In the genomic region with DNA sequence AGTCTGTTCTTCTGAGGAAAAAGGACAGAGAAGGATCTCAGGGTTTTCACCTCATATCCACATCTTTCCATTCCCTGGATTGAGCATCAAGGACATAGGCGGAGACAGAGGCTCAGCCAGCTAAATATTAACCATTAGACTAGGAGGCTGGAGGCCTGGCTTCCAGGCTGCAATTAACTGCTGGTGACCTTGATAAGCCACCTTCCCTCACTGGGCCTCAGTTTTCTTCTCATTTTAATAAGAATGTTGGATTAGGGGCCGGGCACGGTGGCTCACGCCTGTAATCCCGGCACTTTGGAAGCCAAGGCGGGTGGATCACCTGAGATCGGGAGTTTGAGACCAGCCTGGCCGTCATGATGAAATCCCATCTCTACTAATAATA, we compare ENCODE assay signal across 19 cellular contexts. TPM values are rescaled to one million over a fixed set of nuclear protein-coding genes. Genes with fewer than 3 reads are reported as not detected.
DNase-seq lines count a peak whose midpoint lies in the region; ATAC-seq and TF ChIP-seq lines count a peak whose summit lies in the region.
"Had no signal": no experiment of that assay in that cellular context is flagged by ENCODE, and none has a peak within 500 bp of the region (broad histone marks: within the 10 kb centered on the region; RNA-seq: fewer than 3 reads in every experiment).

No MANE protein-coding gene starts in this region.

- intact Hi-C loops in body of pancreas (cut with DNase I): loop anchor here (10.0 kb wide), 1 partner anchor 320 kb away; no protein-coding TSS in a partner anchor
- intact Hi-C loops in uterus (cut with DNase I; ENCODE audit: low total_unique reads): loop anchor here (10.0 kb wide), 1 partner anchor 320 kb away; no protein-coding TSS in a partner anchor

- H3K4me3 ChIP-seq in Peyer's patch (no peak overlapping the region), body of pancreas (no peak overlapping the region), uterus (no peak overlapping the region)
- H3K4me3 ChIP-seq: A549 had no signal

- TF ChIP-seq CTCF in Peyer's patch (IDR thresholded peaks at IDR 0.05): no peak
- no peak for TF ChIP-seq CTCF in body of pancreas (IDR thresholded peaks at IDR 0.05)
- no peak for TF ChIP-seq CTCF in progenitor cell of endocrine pancreas (IDR thresholded peaks at IDR 0.05; ENCODE audit: unreplicated experiment)
- no peak for TF ChIP-seq CTCF in uterus (IDR thresholded peaks at IDR 0.05)

- H3K27me3 Mint-ChIP-seq in progenitor cell of endocrine pancreas: no peaks in the 10 kb centered on the region

- H3K36me3 ChIP-seq in Peyer's patch (no peaks in the 10 kb centered on the region), body of pancreas (replicated peaks in 1 of 2; ENCODE audit: insufficient read depth in 1 of 2, low read depth in 2 of 2) (no peaks in the 10 kb centered on the region), uterus (no peaks in the 10 kb centered on the region)
- H3K36me3 ChIP-seq: BE2C had no signal

- H3K27ac ChIP-seq in Peyer's patch (peak overlapping the region in 2 of 4 donors; percentile 35 to 45), body of pancreas (peak overlapping the region in 2 of 4 donors; percentile 7 to 19), uterus (no peak overlapping the region)
- H3K27ac ChIP-seq: C4-2B, HL-60 had no signal

- WGBS in body of pancreas, 2 donors: 32 to 35% methylated on average over 8 of the region's 8 CpGs

- no peaks in the 10 kb centered on the region for H3K9me3 ChIP-seq in Peyer's patch
- no peaks in the 10 kb centered on the region for H3K9me3 ChIP-seq in body of pancreas
- H3K9me3 ChIP-seq in uterus: no peaks in the 10 kb centered on the region
- H3K9me3 ChIP-seq: A549, BE2C had no signal

- TF ChIP-seq POLR2A in Peyer's patch (IDR thresholded peaks at IDR 0.05) (no peak), body of pancreas (IDR thresholded peaks at IDR 0.05) (no peak), uterus (IDR thresholded peaks at IDR 0.05) (no peak)

- H3K4me1 Mint-ChIP-seq in progenitor cell of endocrine pancreas (ENCODE audit: low read depth): peaks cover 18% of the 10 kb centered on the region
- H3K4me1 Mint-ChIP-seq: CD4-positive, alpha-beta memory T cell had no signal

- peak; percentile 71 for ATAC-seq in body of pancreas
- ATAC-seq in left lobe of liver: peak; percentile 41
- no peak for ATAC-seq in GM18502 (IDR thresholded peaks at IDR 0.05; ENCODE audit: poor library complexity, unreplicated experiment)

- H3K4me3 Mint-ChIP-seq in progenitor cell of endocrine pancreas (ENCODE audit: low read depth): no peak overlapping the region
- H3K4me3 Mint-ChIP-seq: CD4-positive, alpha-beta memory T cell; HFFc6 had no signal

- H3K9me3 Mint-ChIP-seq in progenitor cell of endocrine pancreas (ENCODE audit: low read depth): no peaks in the 10 kb centered on the region
- H3K9me3 Mint-ChIP-seq: CD4-positive, alpha-beta memory T cell; HFFc6 had no signal

- H3K27me3 ChIP-seq in Peyer's patch (no peaks in the 10 kb centered on the region), body of pancreas (no peaks in the 10 kb centered on the region), uterus (no peaks in the 10 kb centered on the region)
- H3K27me3 ChIP-seq: BE2C had no signal

- peak overlapping the region; percentile 33 for H3K27ac Mint-ChIP-seq in progenitor cell of endocrine pancreas
- H3K27ac Mint-ChIP-seq: CD4-positive, alpha-beta memory T cell; HFFc6 had no signal

- DNase-seq in Peyer's patch (peak in 2 of 3 donors; percentile 59 to 60), body of pancreas (peak; percentile 23 to 51 (median 43)), left lobe of liver (ENCODE audit: low spot score) (no peak), progenitor cell of endocrine pancreas (ENCODE audit: low spot score, unreplicated experiment) (no peak), NCI-H2196 (lab: John Stamatoyannopoulos, UW; ENCODE audit: unreplicated experiment) (no peak), uterus (no peak)
- no peak for DNase-seq in NK-92 treated with Interleukin-12 subunit alpha and Interleukin-12 subunit beta, amount 100 ng/mL, for 24 hours (lab: John Stamatoyannopoulos, UW)
- DNase-seq: BE2C; CD4-positive, alpha-beta memory T cell; COR-L47; DMS153; GF-D8; HCEC 1CT; HFFc6; IMR-90 had no signal

- H3K36me3 Mint-ChIP-seq in progenitor cell of endocrine pancreas (ENCODE audit: insufficient read depth): no peaks in the 10 kb centered on the region
- H3K36me3 Mint-ChIP-seq: CD4-positive, alpha-beta memory T cell had no signal

- no peaks in the 10 kb centered on the region for H3K4me1 ChIP-seq in Peyer's patch
- H3K4me1 ChIP-seq in body of pancreas: peaks cover 10% of the 10 kb centered on the region
- H3K4me1 ChIP-seq in uterus: no peaks in the 10 kb centered on the region
- H3K4me1 ChIP-seq: BE2C had no signal

RNA-seq across cellular contexts. Expression of gene CNOT1, which starts 25.6 kb away (rescaled TPM):
- total RNA-seq in Peyer's patch (100 to 1,000 TPM; 165 to 211 (median 190) TPM), body of pancreas (10 to 100 TPM; 56.8 to 63.9 TPM), left lobe of liver (63.6 TPM), progenitor cell of endocrine pancreas (233 and 235 TPM in 2 replicates), uterus (100 to 1,000 TPM in 3 of 4 donors, 10 to 100 TPM in 1; 69.4 to 173 (median 151) TPM)

RNA-seq across cellular contexts. Expression of gene SLC38A7, which starts 29.4 kb away (rescaled TPM):
- total RNA-seq in Peyer's patch: 10 to 100 TPM; 12.8 to 35.5 (median 18.1) TPM
- total RNA-seq in body of pancreas: 1 to 10 TPM; 6.3 to 7.3 TPM
- 15.0 TPM for total RNA-seq in left lobe of liver
- 43.4 and 43.7 TPM in 2 replicates for total RNA-seq in progenitor cell of endocrine pancreas
- total RNA-seq in uterus: 10 to 100 TPM in 2 of 4 donors, 1 to 10 TPM in 2; 6.2 to 15.5 (median 10.2) TPM

Comparison
In these comparisons a context has a peak if more than half of its experiments do, and no peak if none do; other contexts are left out.
1. DNase-seq: peak in Peyer's patch (2 of 3) and body of pancreas (4 of 4); none in left lobe of liver (single experiment), progenitor cell of endocrine pancreas (single experiment), NCI-H2196 (single experiment), uterus (0 of 2) and NK-92 treated with Interleukin-12 subunit alpha and Interleukin-12 subunit beta, amount 100 ng/mL, for 24 hours (single experiment).